ENCODE assay signal across 11 cellular contexts in the genomic region with DNA sequence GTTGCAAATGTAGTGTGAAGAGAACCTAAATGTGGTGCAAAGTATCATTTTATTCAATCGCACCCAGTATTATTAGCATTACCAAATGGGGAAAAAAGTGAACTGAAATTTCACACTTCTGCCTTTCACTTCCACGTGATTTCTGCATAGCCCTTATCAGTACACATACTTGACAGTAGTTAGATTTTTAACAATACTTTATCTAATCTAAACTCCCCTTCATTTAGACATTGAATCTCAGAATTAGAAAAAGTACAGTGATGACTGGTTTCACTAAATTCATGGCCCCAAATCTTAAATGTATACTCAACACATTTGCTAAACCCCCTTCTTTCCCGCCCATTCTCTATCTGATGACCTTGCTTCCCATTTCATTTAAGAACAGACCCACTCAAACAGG. TPM values are rescaled to one million over a fixed set of nuclear protein-coding genes. Genes with fewer than 3 reads are reported as not detected.
DNase-seq lines count a peak whose midpoint lies in the region; ATAC-seq, FAIRE-seq and TF ChIP-seq lines count a peak whose summit lies in the region.
"Had no signal": no experiment of that assay in that cellular context is flagged by ENCODE, and none has a peak within 500 bp of the region (broad histone marks: within the 10 kb centered on the region; RNA-seq: fewer than 3 reads in every experiment).

No MANE protein-coding gene starts in this region.

- H3K9me3 ChIP-seq in A673 (ENCODE audit: low read depth, low read length, poor library complexity, severe bottlenecking): no peaks in the 10 kb centered on the region

- no peak overlapping the region for H3K27ac ChIP-seq in A673 (ENCODE audit: low read depth, low read length, poor library complexity, severe bottlenecking)

- intact Hi-C loops in A673 (cut with micrococcal nuclease; ENCODE audit: unreplicated experiment): no loop called here

- H3K27ac Mint-ChIP-seq in effector memory CD8-positive, alpha-beta T cell: peak overlapping the region in 1 of 2 donors; percentile 38
- H3K27ac Mint-ChIP-seq: activated naive CD8-positive, alpha-beta T cell; type B pancreatic cell had no signal

- H3K4me1 Mint-ChIP-seq in effector memory CD8-positive, alpha-beta T cell (ENCODE audit: low read depth in 2 of 2): peaks cover 26 to 40% of the 10 kb centered on the region in 2 donors

- no peak overlapping the region for H3K4me3 ChIP-seq in A673 (ENCODE audit: low read depth, low read length, poor library complexity, severe bottlenecking)

- H3K4me3 Mint-ChIP-seq in effector memory CD8-positive, alpha-beta T cell: no peak overlapping the region
- H3K4me3 Mint-ChIP-seq: activated naive CD8-positive, alpha-beta T cell; type B pancreatic cell had no signal

- H3K9me3 Mint-ChIP-seq in effector memory CD8-positive, alpha-beta T cell: no peaks in the 10 kb centered on the region

- no peaks in the 10 kb centered on the region for H3K27me3 ChIP-seq in A673 (replicated peaks; ENCODE audit: insufficient read depth, low read depth, low read length, poor library complexity)

- DNase-seq in effector memory CD8-positive, alpha-beta T cell: no peak
- DNase-seq in D341Med (ENCODE audit: low spot score) (no peak), A673 (ENCODE audit: low spot score) (no peak), frontal cortex (ENCODE audit: low spot score in 2 of 2) (no peak)
- no peak for DNase-seq in activated CD4-positive, alpha-beta T cell treated with anti-CD3 and anti-CD28 coated beads, Interleukin-2, amount 50 U/mL, for 1 hour
- DNase-seq: activated CD4-positive, alpha-beta T cell treated with anti-CD3 and anti-CD28 coated beads for 1 hour had no signal

- CTCF ChIA-PET in A673 (lab: Charles Lee): no interaction called here

- peaks cover 23% of the 10 kb centered on the region for H3K36me3 Mint-ChIP-seq in effector memory CD8-positive, alpha-beta T cell (ENCODE audit: insufficient read depth)

- no peak for TF ChIP-seq CTCF in A673 (conservative IDR thresholded peaks at IDR 0.05; ENCODE audit: low read depth, low read length)

- no peaks in the 10 kb centered on the region for H3K4me1 ChIP-seq in A673 (ENCODE audit: insufficient read depth, low read length, poor library complexity, severe bottlenecking)

- FAIRE-seq in frontal cortex (lab: Jason Lieb, UNC): no peak

- no TSS peak for BruUV-seq in A673 (replicated peaks; lab: Mats Ljungman, UMichigan)

- POLR2A ChIA-PET in A673 (lab: Charles Lee; ENCODE audit: low non-redundant PET): no interaction called here

- H3K27me3 Mint-ChIP-seq in effector memory CD8-positive, alpha-beta T cell: no peaks in the 10 kb centered on the region
- H3K27me3 Mint-ChIP-seq: activated naive CD8-positive, alpha-beta T cell; type B pancreatic cell had no signal

- ATAC-seq in GM18520 (IDR thresholded peaks at IDR 0.05; ENCODE audit: unreplicated experiment) (peak; percentile 56), GM21528 (IDR thresholded peaks at IDR 0.05; ENCODE audit: low FRiP score, unreplicated experiment) (peak; percentile 58), HG03135 (IDR thresholded peaks at IDR 0.05; ENCODE audit: unreplicated experiment) (peak; percentile 52)
- ATAC-seq in effector memory CD8-positive, alpha-beta T cell (replicated peaks): peak; percentile 22

- H3K36me3 ChIP-seq in A673 (ENCODE audit: insufficient read depth, low read length, poor library complexity, severe bottlenecking): no peaks in the 10 kb centered on the region

RNA-seq across cellular contexts. Expression of a gene that starts 14.3 kb away (rescaled TPM):
- 19.5 and 22.4 TPM in 2 replicates for total RNA-seq in A673 (2021)
- 82.7 TPM for total RNA-seq in frontal cortex

RNA-seq across cellular contexts. Expression of a gene that starts 39.4 kb away (rescaled TPM):
- total RNA-seq in A673 (2021) (not detected in 2 replicates), frontal cortex (0.41 TPM)

RNA-seq across cellular contexts. Expression of a gene that starts 53.8 kb away (rescaled TPM):
- total RNA-seq in A673 (2021) (not detected in 2 replicates), frontal cortex (not detected)
